In the genomic region with DNA sequence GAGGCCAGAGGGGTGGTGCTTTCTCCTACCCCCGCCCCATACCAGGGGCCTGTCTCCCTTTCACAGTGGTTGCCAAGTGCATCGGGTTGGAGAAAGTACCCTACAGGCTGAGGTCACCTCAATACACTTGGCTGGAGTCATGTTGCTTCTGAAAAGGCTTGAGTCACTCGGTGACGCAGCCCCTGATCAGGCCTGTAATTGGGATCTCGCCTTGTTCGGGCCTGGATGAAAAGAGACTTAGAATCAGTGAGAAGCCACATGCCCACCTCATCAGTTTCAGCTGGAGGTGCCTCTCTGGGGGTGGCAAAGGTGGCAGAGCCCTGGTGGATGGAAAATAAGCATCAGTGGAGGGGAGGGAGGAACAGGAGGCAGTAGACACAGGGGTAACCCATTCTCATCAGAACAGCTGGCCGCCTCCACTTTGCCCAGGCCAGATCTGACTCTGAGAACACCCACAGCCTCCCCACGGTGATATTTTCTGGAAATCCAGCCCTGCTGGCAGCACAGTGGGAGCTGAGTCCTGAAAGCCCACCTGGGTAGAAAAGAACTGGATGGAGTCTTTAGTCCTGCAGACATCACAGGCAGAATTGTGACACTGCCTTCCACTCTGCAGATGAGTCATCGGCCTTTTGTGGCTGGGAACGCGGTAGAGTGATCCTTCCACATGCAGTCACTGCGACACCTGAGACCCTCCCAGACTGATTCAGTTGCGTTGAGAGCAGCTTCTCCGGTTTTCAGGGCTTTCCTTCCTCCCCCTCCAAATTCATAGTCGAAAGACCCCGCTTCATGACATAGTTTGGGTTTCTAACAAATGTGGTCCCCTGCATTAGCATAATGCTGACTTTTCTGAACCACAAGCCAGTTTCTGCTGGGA, we compare ENCODE assay signal across 7 cellular contexts.
A peak's percentile ranks its signal among the peaks of the same experiment; 100 is the strongest.
DNase-seq lines count a peak whose midpoint lies in the region; ATAC-seq and TF ChIP-seq lines count a peak whose summit lies in the region.

No MANE protein-coding gene starts in this region.

- H3K36me3 ChIP-seq in skeletal muscle satellite cell (ENCODE audit: insufficient read depth, low read length), result no peaks in the 10 kb centered on the region

- no peaks in the 10 kb centered on the region for H3K9me3 ChIP-seq in skeletal muscle satellite cell (replicated peaks; ENCODE audit: low read length)

- DNase-seq in NCI-H345 treated with DMSO at 0.1 percent for 48 hours (lab: John Stamatoyannopoulos, UW; ENCODE audit: unreplicated experiment) (peak; percentile 44), activated T-cell treated with anti-CD3 and anti-CD28 coated beads for 48 hours (ENCODE audit: low read depth) (peak; percentile 73), fibroblast of pulmonary artery (ENCODE audit: low read depth) (peak; percentile 84), globus pallidus (ENCODE audit: low spot score) (no peak)

- H3K4me2 ChIP-seq in skeletal muscle satellite cell (ENCODE audit: low read length), result peak overlapping the region; percentile 63

- ATAC-seq in GM18511 (IDR thresholded peaks at IDR 0.05; ENCODE audit: unreplicated experiment), result peak; percentile 66
- ATAC-seq in HG02763 (IDR thresholded peaks at IDR 0.05; ENCODE audit: unreplicated experiment), result peak; percentile 43

- H3K4me3 ChIP-seq in fibroblast of pulmonary artery (replicated peaks; ENCODE audit: low read depth, low read length) (no peak overlapping the region), skeletal muscle satellite cell (ENCODE audit: low read length) (peak overlapping the region; percentile 22)

- peak overlapping the region; percentile 50 for H3K9ac ChIP-seq in skeletal muscle satellite cell (ENCODE audit: low read depth, low read length)

- peaks cover 34% of the 10 kb centered on the region for H3K4me1 ChIP-seq in skeletal muscle satellite cell (ENCODE audit: control insufficient read depth, insufficient read depth, low read length)

- H3K27me3 ChIP-seq in skeletal muscle satellite cell (ENCODE audit: control insufficient read depth, insufficient read depth, low read length), result peaks cover 2% of the 10 kb centered on the region

- TF ChIP-seq CTCF in fibroblast of pulmonary artery (IDR thresholded peaks at IDR 0.05; ENCODE audit: low read length, missing control alignments), result no peak
